In genomic region chr5:93580387-93581100, GRCh38 we compare ENCODE assay signal across 8 cellular contexts. TPM values are rescaled to one million over a fixed set of nuclear protein-coding genes. Genes with fewer than 3 reads are reported as not detected.
DNase-seq lines count a peak whose midpoint lies in the region; ATAC-seq lines count a peak whose summit lies in the region.

No MANE protein-coding gene starts in this region.

- H3K36me3 Mint-ChIP-seq in IgD-negative memory B cell: peaks cover 2% of the 10 kb centered on the region

- peaks cover 54% of the 10 kb centered on the region for H3K27me3 Mint-ChIP-seq in IgD-negative memory B cell

- ATAC-seq in HG02938 (IDR thresholded peaks at IDR 0.05; ENCODE audit: unreplicated experiment) (no peak), HG03196 (IDR thresholded peaks at IDR 0.05; ENCODE audit: unreplicated experiment) (no peak)

- H3K9me3 Mint-ChIP-seq in IgD-negative memory B cell: peaks cover 0 to 5% (median 0%) of the 10 kb centered on the region in 3 donors

- peak overlapping the region in 2 of 3 donors; percentile 76 to 83 for H3K27ac Mint-ChIP-seq in IgD-negative memory B cell

- DNase-seq in DMS53 treated with DMSO at 0.1 percent for 48 hours (lab: John Stamatoyannopoulos, UW; ENCODE audit: unreplicated experiment) (peak; percentile 46), cerebellar cortex (ENCODE audit: low spot score) (peak; percentile 66), lung microvascular endothelial cell (ENCODE audit: low read depth in 2 of 2) (peak; percentile 48 to 70), globus pallidus (ENCODE audit: low spot score) (no peak), T1000 (lab: John Stamatoyannopoulos, UW) (no peak)

- H3K4me1 Mint-ChIP-seq in IgD-negative memory B cell: peaks cover 9 to 25% (median 24%) of the 10 kb centered on the region in 3 donors

- H3K4me3 Mint-ChIP-seq in IgD-negative memory B cell: peak overlapping the region; percentile 76 to 88 (median 84)

RNA-seq across cellular contexts. Expression of gene NR2F1-AS1, which starts 0.5 kb away (rescaled TPM):
- not detected for polyA plus RNA-seq in IgD-negative memory B cell
- total RNA-seq in lung microvascular endothelial cell: 16.1 and 29.8 TPM in 2 replicates

RNA-seq across cellular contexts. Expression of gene NR2F1, which starts 2.5 kb away (rescaled TPM):
- polyA plus RNA-seq in IgD-negative memory B cell: not detected
- total RNA-seq in lung microvascular endothelial cell: 30.5 and 118 TPM in 2 replicates

Comparison
In these comparisons a context has a peak if more than half of its experiments do, and no peak if none do; other contexts are left out.
1. DNase-seq: peak in DMS53 treated with DMSO at 0.1 percent for 48 hours (single experiment), cerebellar cortex (single experiment) and lung microvascular endothelial cell (2 of 2); none in globus pallidus (single experiment) and T1000 (single experiment).